In the genomic region with DNA sequence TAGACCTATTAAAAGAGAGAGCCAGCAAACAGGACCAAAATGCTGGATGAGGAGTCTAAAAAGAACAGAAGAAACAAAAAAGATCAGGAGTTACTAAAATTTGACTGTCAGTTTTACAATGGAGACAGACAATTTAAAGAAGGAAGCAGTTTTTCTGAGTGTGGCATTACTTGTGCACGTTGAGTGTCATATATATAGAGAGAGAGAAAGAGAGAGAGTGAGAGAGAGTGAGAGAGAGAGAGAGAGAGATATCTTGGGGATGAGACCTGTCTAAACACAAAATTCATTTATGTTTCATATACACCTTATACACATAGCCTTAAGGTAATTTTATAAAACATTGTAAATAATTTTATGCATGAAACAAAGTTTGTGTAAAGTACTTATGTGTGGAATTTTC, we compare ENCODE assay signal across 2 cellular contexts.
TF ChIP-seq lines count a peak whose summit lies in the region.

No MANE protein-coding gene starts in this region.

TF ChIP-seq in GM23338, 12 proteins besides CTCF, POLR2A, EP300 and RAD21:
- TF ChIP-seq, protein P1, sequence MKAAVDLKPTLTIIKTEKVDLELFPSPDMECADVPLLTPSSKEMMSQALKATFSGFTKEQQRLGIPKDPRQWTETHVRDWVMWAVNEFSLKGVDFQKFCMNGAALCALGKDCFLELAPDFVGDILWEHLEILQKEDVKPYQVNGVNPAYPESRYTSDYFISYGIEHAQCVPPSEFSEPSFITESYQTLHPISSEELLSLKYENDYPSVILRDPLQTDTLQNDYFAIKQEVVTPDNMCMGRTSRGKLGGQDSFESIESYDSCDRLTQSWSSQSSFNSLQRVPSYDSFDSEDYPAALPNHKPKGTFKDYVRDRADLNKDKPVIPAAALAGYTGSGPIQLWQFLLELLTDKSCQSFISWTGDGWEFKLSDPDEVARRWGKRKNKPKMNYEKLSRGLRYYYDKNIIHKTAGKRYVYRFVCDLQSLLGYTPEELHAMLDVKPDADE (IDR thresholded peaks at IDR 0.05), result no peak
- TF ChIP-seq ZNF331 (CRISPR knock-in tag; IDR thresholded peaks at IDR 0.05; ENCODE audit: low read depth) (no peak), EZH2 (IDR thresholded peaks at IDR 0.05; ENCODE audit: low read depth, unreplicated experiment) (no peak), EZH2phosphoT487 (IDR thresholded peaks at IDR 0.05; ENCODE audit: unreplicated experiment) (no peak)
- TF ChIP-seq, protein P2, sequence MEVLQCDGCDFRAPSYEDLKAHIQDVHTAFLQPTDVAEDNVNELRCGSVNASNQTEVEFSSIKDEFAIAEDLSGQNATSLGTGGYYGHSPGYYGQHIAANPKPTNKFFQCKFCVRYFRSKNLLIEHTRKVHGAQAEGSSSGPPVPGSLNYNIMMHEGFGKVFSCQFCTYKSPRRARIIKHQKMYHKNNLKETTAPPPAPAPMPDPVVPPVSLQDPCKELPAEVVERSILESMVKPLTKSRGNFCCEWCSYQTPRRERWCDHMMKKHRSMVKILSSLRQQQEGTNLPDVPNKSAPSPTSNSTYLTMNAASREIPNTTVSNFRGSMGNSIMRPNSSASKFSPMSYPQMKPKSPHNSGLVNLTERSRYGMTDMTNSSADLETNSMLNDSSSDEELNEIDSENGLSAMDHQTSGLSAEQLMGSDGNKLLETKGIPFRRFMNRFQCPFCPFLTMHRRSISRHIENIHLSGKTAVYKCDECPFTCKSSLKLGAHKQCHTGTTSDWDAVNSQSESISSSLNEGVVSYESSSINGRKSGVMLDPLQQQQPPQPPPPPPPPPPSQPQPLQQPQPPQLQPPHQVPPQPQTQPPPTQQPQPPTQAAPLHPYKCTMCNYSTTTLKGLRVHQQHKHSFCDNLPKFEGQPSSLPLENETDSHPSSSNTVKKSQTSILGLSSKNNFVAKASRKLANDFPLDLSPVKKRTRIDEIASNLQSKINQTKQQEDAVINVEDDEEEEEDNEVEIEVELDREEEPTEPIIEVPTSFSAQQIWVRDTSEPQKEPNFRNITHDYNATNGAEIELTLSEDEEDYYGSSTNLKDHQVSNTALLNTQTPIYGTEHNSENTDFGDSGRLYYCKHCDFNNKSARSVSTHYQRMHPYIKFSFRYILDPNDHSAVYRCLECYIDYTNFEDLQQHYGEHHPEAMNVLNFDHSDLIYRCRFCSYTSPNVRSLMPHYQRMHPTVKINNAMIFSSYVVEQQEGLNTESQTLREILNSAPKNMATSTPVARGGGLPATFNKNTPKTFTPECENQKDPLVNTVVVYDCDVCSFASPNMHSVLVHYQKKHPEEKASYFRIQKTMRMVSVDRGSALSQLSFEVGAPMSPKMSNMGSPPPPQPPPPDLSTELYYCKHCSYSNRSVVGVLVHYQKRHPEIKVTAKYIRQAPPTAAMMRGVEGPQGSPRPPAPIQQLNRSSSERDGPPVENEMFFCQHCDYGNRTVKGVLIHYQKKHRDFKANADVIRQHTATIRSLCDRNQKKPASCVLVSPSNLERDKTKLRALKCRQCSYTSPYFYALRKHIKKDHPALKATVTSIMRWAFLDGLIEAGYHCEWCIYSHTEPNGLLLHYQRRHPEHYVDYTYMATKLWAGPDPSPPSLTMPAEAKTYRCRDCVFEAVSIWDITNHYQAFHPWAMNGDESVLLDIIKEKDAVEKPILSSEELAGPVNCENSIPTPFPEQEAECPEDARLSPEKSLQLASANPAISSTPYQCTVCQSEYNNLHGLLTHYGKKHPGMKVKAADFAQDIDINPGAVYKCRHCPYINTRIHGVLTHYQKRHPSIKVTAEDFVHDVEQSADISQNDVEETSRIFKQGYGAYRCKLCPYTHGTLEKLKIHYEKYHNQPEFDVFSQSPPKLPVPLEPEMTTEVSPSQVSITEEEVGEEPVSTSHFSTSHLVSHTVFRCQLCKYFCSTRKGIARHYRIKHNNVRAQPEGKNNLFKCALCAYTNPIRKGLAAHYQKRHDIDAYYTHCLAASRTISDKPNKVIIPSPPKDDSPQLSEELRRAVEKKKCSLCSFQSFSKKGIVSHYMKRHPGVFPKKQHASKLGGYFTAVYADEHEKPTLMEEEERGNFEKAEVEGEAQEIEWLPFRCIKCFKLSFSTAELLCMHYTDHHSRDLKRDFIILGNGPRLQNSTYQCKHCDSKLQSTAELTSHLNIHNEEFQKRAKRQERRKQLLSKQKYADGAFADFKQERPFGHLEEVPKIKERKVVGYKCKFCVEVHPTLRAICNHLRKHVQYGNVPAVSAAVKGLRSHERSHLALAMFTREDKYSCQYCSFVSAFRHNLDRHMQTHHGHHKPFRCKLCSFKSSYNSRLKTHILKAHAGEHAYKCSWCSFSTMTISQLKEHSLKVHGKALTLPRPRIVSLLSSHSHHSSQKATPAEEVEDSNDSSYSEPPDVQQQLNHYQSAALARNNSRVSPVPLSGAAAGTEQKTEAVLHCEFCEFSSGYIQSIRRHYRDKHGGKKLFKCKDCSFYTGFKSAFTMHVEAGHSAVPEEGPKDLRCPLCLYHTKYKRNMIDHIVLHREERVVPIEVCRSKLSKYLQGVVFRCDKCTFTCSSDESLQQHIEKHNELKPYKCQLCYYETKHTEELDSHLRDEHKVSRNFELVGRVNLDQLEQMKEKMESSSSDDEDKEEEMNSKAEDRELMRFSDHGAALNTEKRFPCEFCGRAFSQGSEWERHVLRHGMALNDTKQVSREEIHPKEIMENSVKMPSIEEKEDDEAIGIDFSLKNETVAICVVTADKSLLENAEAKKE (CRISPR knock-in tag; IDR thresholded peaks at IDR 0.05), result no peak
- TF ChIP-seq, protein P3, sequence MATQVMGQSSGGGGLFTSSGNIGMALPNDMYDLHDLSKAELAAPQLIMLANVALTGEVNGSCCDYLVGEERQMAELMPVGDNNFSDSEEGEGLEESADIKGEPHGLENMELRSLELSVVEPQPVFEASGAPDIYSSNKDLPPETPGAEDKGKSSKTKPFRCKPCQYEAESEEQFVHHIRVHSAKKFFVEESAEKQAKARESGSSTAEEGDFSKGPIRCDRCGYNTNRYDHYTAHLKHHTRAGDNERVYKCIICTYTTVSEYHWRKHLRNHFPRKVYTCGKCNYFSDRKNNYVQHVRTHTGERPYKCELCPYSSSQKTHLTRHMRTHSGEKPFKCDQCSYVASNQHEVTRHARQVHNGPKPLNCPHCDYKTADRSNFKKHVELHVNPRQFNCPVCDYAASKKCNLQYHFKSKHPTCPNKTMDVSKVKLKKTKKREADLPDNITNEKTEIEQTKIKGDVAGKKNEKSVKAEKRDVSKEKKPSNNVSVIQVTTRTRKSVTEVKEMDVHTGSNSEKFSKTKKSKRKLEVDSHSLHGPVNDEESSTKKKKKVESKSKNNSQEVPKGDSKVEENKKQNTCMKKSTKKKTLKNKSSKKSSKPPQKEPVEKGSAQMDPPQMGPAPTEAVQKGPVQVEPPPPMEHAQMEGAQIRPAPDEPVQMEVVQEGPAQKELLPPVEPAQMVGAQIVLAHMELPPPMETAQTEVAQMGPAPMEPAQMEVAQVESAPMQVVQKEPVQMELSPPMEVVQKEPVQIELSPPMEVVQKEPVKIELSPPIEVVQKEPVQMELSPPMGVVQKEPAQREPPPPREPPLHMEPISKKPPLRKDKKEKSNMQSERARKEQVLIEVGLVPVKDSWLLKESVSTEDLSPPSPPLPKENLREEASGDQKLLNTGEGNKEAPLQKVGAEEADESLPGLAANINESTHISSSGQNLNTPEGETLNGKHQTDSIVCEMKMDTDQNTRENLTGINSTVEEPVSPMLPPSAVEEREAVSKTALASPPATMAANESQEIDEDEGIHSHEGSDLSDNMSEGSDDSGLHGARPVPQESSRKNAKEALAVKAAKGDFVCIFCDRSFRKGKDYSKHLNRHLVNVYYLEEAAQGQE (IDR thresholded peaks at IDR 0.05; ENCODE audit: unreplicated experiment), result no peak

TF ChIP-seq in H1, 55 proteins besides CTCF, POLR2A, EP300 and RAD21:
- TF ChIP-seq, protein P4, sequence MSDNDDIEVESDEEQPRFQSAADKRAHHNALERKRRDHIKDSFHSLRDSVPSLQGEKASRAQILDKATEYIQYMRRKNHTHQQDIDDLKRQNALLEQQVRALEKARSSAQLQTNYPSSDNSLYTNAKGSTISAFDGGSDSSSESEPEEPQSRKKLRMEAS (IDR thresholded peaks at IDR 0.05), result no peak
- TF ChIP-seq RNF2 (IDR thresholded peaks at IDR 0.05; ENCODE audit: borderline replicate concordance, low read depth, low read length, missing control alignments, poor library complexity, severe bottlenecking) (no peak), BCL11A (IDR thresholded peaks at IDR 0.05; ENCODE audit: low read depth in 2 of 2, low read length in 2 of 2) (no peak), KDM4A (IDR thresholded peaks at IDR 0.05; ENCODE audit: low read depth, low read length, severe bottlenecking) (no peak), YY1 (IDR thresholded peaks at IDR 0.05; ENCODE audit: low read depth, low read length) (no peak)
TF ChIP-seq in H1: peak in this region for 0.
